In genomic region chr3:155870945-155871745, GRCh38 we compare ENCODE assay signal across 8 cellular contexts. TPM values are rescaled to one million over a fixed set of nuclear protein-coding genes. Genes with fewer than 3 reads are reported as not detected.
A peak's percentile ranks its signal among the peaks of the same experiment; 100 is the strongest.
DNase-seq lines count a peak whose midpoint lies in the region; TF ChIP-seq lines count a peak whose summit lies in the region.

No MANE protein-coding gene starts in this region.

- peak; percentile 55 for DNase-seq in GM10266 (ENCODE audit: extremely low spot score)
- peak; percentile 72 for DNase-seq in GM23248
- peak; percentile 82 for DNase-seq in Karpas-422
- DNase-seq in activated CD4-positive, alpha-beta T cell treated with anti-CD3 and anti-CD28 coated beads for 1 hour = peak; percentile 10
- peak; percentile 41 to 91 for DNase-seq in lower leg skin (ENCODE audit: low spot score in 2 of 2)
- DNase-seq in stimulated activated CD4-positive, alpha-beta T cell treated with anti-CD3 and anti-CD28 coated beads, Interleukin-4, amount 100 ng/mL, for 48 hours (ENCODE audit: low read depth in 2 of 2) = peak; percentile 33 to 40
- DNase-seq in hepatic stellate cell (ENCODE audit: low spot score) = no peak

- TF ChIP-seq POLR2A in lower leg skin (IDR thresholded peaks at IDR 0.05) = no peak

- no peaks in the 10 kb centered on the region for H3K9me2 ChIP-seq in GM23248 (ENCODE audit: insufficient read depth)
- H3K9me2 ChIP-seq in Karpas-422 (replicated peaks; ENCODE audit: insufficient read depth, low read length) = no peaks in the 10 kb centered on the region

- H3K9ac ChIP-seq in GM23248 = peak overlapping the region; percentile 92
- peak overlapping the region; percentile 100 for H3K9ac ChIP-seq in Karpas-422 (ENCODE audit: low read length)

- intact Hi-C loops in lower leg skin (cut with DNase I; ENCODE audit: low total_unique reads) = no loop called here

- H3K36me3 ChIP-seq in GM23248 (ENCODE audit: low read depth) (no peaks in the 10 kb centered on the region), Karpas-422 (ENCODE audit: insufficient read depth, low read length) (0 out of 2 replicates have a peak, but pooled peaks cover 5% of the 10 kb centered on the region)

- H3K9me3 ChIP-seq in GM23248 (ENCODE audit: low read depth) (no peaks in the 10 kb centered on the region), Karpas-422 (ENCODE audit: low read length) (no peaks in the 10 kb centered on the region)

- peaks cover 55% of the 10 kb centered on the region for H3K79me2 ChIP-seq in GM23248 (ENCODE audit: insufficient read depth)
- H3K79me2 ChIP-seq in Karpas-422 (ENCODE audit: low read length) = peaks cover 57% of the 10 kb centered on the region

- H3K27me3 ChIP-seq in GM23248 (replicated peaks; ENCODE audit: insufficient read depth) = no peaks in the 10 kb centered on the region
- H3K27me3 ChIP-seq in Karpas-422 (ENCODE audit: low read length) = no peaks in the 10 kb centered on the region

- peak overlapping the region; percentile 83 for H3K4me3 ChIP-seq in GM23248
- peak overlapping the region; percentile 99 for H3K4me3 ChIP-seq in Karpas-422 (ENCODE audit: low read length)
- peak overlapping the region; percentile 99 for H3K4me3 ChIP-seq in lower leg skin (ENCODE audit: low read depth, poor library complexity, severe bottlenecking)

- H2AFZ ChIP-seq in GM23248 (peak overlapping the region; percentile 85), Karpas-422 (ENCODE audit: low read length) (peak overlapping the region; percentile 7; the same call in 1 of the 2 replicates)

- TF ChIP-seq CTCF in GM10266 (IDR thresholded peaks at IDR 0.05; ENCODE audit: control insufficient read depth, insufficient read depth, low read depth, missing control alignments) = no peak
- no peak for TF ChIP-seq CTCF in lower leg skin (IDR thresholded peaks at IDR 0.05)

- 1% methylated on average over 12 to 76 of the region's 85 CpGs for WGBS in GM23248 (ENCODE audit: low coverage in 1 of 2, low lambda C conversion rate in 2 of 2, missing lambda C conversion rate in 2 of 2), 2 experiments
- WGBS in lower leg skin, 2 donors = 0 to 1% methylated on average over 30 to 31 of the region's 85 CpGs

- H4K20me1 ChIP-seq in GM23248 (ENCODE audit: insufficient read depth) (no peaks in the 10 kb centered on the region), Karpas-422 (ENCODE audit: insufficient read depth, low read depth, low read length) (peaks cover 26% of the 10 kb centered on the region)

- peaks cover 8% of the 10 kb centered on the region for H3K4me1 ChIP-seq in GM23248 (ENCODE audit: insufficient read depth)
- peaks cover 46% of the 10 kb centered on the region for H3K4me1 ChIP-seq in Karpas-422 (ENCODE audit: low read length)

- in situ Hi-C loops in GM23248 (cut with MboI) = no loop called here

- H3K27ac ChIP-seq in GM23248 = peak overlapping the region; percentile 84
- peak overlapping the region; percentile 82 for H3K27ac ChIP-seq in Karpas-422 (ENCODE audit: low read length)
- H3K27ac ChIP-seq in cingulate gyrus (ENCODE audit: low read depth, low read length) = peak overlapping the region; percentile 85

- peaks cover 23% of the 10 kb centered on the region; the same call in 1 of the 2 replicates for H3F3A ChIP-seq in GM23248 (ENCODE audit: insufficient read depth)

- H3K4me2 ChIP-seq in GM23248 (ENCODE audit: unreplicated experiment) (peak overlapping the region; percentile 95), Karpas-422 (ENCODE audit: low read depth, low read length, poor library complexity, severe bottlenecking) (peak overlapping the region; percentile 84)

RNA-seq across cellular contexts. Expression of gene GMPS, which starts 0.7 kb away (rescaled TPM):
- 49.0 and 71.7 TPM in 2 replicates for total RNA-seq in GM23248 (2014; rRNA removed; shearing (Covaris generic))
- polyA plus RNA-seq in GM23248 (2016; fragmentation: Nextera tagmentation; extraction: Ambion mirVana) = 58.2 and 65.1 TPM in 2 replicates
- total RNA-seq in Karpas-422 (2014; rRNA removed; shearing (Covaris generic); ENCODE audit: low replicate concordance) = 50.9 and 83.1 TPM in 2 replicates
- total RNA-seq in lower leg skin = 10 to 100 TPM; 30.0 to 46.4 (median 37.6) TPM

RNA-seq across cellular contexts. Expression of gene SLC33A1, which starts 16.9 kb away (rescaled TPM):
- total RNA-seq in GM23248 (2014; rRNA removed; shearing (Covaris generic)) = 43.8 and 49.3 TPM in 2 replicates
- 23.3 and 24.9 TPM in 2 replicates for polyA plus RNA-seq in GM23248 (2016; fragmentation: Nextera tagmentation; extraction: Ambion mirVana)
- 29.4 and 54.6 TPM in 2 replicates for total RNA-seq in Karpas-422 (2014; rRNA removed; shearing (Covaris generic); ENCODE audit: low replicate concordance)
- total RNA-seq in lower leg skin = 10 to 100 TPM; 19.4 to 26.3 (median 20.8) TPM
